ENCODE assay signal across 8 cellular contexts in genomic region chr7:151226875-151227782, GRCh38. TPM values are rescaled to one million over a fixed set of nuclear protein-coding genes. Genes with fewer than 3 reads are reported as not detected.
DNase-seq lines count a peak whose midpoint lies in the region; ATAC-seq and TF ChIP-seq lines count a peak whose summit lies in the region.

Gene ABCF2 (minus strand): TSS chr7:151227205. CDS start chr7:151226458, 747 bp downstream.

- peak within 1 kb of the TSS; percentile 48 to 60 for H3K27ac ChIP-seq in liver (ENCODE audit: low read depth in 1 of 2, low read length in 2 of 2)

- peaks cover 0 to 3% (median 1%) of the 10 kb centered on the region in 3 donors for H3K27me3 Mint-ChIP-seq in CD14-positive monocyte (ENCODE audit: low read depth in 3 of 3)

- ATAC-seq in GM19397 (IDR thresholded peaks at IDR 0.05; ENCODE audit: unreplicated experiment), result peak; percentile 98
- peak; percentile 98 for ATAC-seq in HG03571 (IDR thresholded peaks at IDR 0.05; ENCODE audit: unreplicated experiment)

- H3K4me1 Mint-ChIP-seq in CD14-positive monocyte, result peaks cover 34% of the 10 kb centered on the region

- no peaks in the 10 kb centered on the region for H3K27me3 ChIP-seq in liver (ENCODE audit: control insufficient read depth in 4 of 4, insufficient read depth in 4 of 4, low read length in 3 of 4)

- H3K4me1 ChIP-seq in liver (ENCODE audit: control insufficient read depth in 4 of 4, insufficient read depth in 4 of 4, low read length in 3 of 4), result peaks cover 0 to 34% (median 24%) of the 10 kb centered on the region in 4 donors

- no peaks in the 10 kb centered on the region for H3K9me3 ChIP-seq in liver (ENCODE audit: control insufficient read depth in 4 of 4, low read length in 3 of 4)

- TF ChIP-seq RAD21 in liver (IDR thresholded peaks at IDR 0.05), result peak in 1 of 2 donors; percentile 23

- peak within 1 kb of the TSS; percentile 81 to 95 (median 90) for H3K4me3 ChIP-seq in liver (ENCODE audit: low read depth in 1 of 3, low read length in 3 of 3)

- peak within 1 kb of the TSS; percentile 93 to 96 for H3K4me3 Mint-ChIP-seq in CD14-positive monocyte

- peak within 1 kb of the TSS; percentile 90 to 97 (median 93) for H3K27ac Mint-ChIP-seq in CD14-positive monocyte

- H3K36me3 ChIP-seq in liver (ENCODE audit: control insufficient read depth in 4 of 4, insufficient read depth in 3 of 4, low read depth in 1 of 4, low read length in 3 of 4), result peaks cover 7 to 27% (median 18%) of the 10 kb centered on the region in 4 donors

- TF ChIP-seq CTCF in CD14-positive monocyte (IDR thresholded peaks at IDR 0.05) (no peak), liver (IDR thresholded peaks at IDR 0.05; ENCODE audit: low read depth, low read length, missing input control) (no peak)

- H3K9ac ChIP-seq in liver (ENCODE audit: low read depth in 1 of 2, low read length in 2 of 2), result peak within 1 kb of the TSS; percentile 62 to 73

- no peaks in the 10 kb centered on the region for H3K9me3 Mint-ChIP-seq in CD14-positive monocyte

- H3K36me3 Mint-ChIP-seq in CD14-positive monocyte, result peaks cover 32 to 33% of the 10 kb centered on the region in 2 donors

- intact Hi-C loops in CD14-positive monocyte (cut with micrococcal nuclease), result loop anchor here (2.0 to 10.0 kb wide), 3 partner anchors 16 to 288 kb away; partner anchors contain the start of gene RHEB (in 1 of the 2)

- DNase-seq in CD14-positive monocyte (ENCODE audit: low spot score) (peak; percentile 99), NCI-H82 (lab: John Stamatoyannopoulos, UW) (peak; percentile 99), dermis microvascular lymphatic vessel endothelial cell (ENCODE audit: low read depth in 2 of 2) (peak; percentile 95 to 99)
- peak; percentile 99 for DNase-seq in activated CD4-positive, alpha-beta T cell treated with anti-CD3 and anti-CD28 coated beads, Interleukin-2, amount 50 U/mL, for 48 hours
- DNase-seq in stimulated activated CD4-positive, alpha-beta T cell treated with anti-CD3 and anti-CD28 coated beads, Interleukin-4, amount 100 ng/mL, for 24 hours, result peak; percentile 99

- WGBS in liver, result under 1% methylated on average over 68 of the region's 68 CpGs

TF ChIP-seq in liver, 16 proteins besides CTCF, POLR2A, EP300 and RAD21:
- TF ChIP-seq GABPA (IDR thresholded peaks at IDR 0.05 in 1 of 2, conservative IDR thresholded peaks at IDR 0.05 in 1 of 2), result peak in 1 of 2 donors; percentile 77
- peak in 1 of 2 donors; percentile 81 for TF ChIP-seq EGR1 (IDR thresholded peaks at IDR 0.05; ENCODE audit: low read depth in 2 of 2)
- TF ChIP-seq REST (IDR thresholded peaks at IDR 0.05), result peak; percentile 64
- TF ChIP-seq FOXA1 (IDR thresholded peaks at IDR 0.05), result no peak
- TF ChIP-seq MAX (IDR thresholded peaks at IDR 0.05), result peak; percentile 95
- TF ChIP-seq, protein P1, sequence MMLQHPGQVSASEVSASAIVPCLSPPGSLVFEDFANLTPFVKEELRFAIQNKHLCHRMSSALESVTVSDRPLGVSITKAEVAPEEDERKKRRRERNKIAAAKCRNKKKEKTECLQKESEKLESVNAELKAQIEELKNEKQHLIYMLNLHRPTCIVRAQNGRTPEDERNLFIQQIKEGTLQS (IDR thresholded peaks at IDR 0.05), result no peak
- peak; percentile 95 for TF ChIP-seq ZBTB33 (IDR thresholded peaks at IDR 0.05)
- TF ChIP-seq YY1 (IDR thresholded peaks at IDR 0.05), result peak; percentile 82
- TF ChIP-seq TAF1 (conservative IDR thresholded peaks at IDR 0.05), result peak; percentile 65
- TF ChIP-seq SP1 (IDR thresholded peaks at IDR 0.05), result peak; percentile 96
- peak; percentile 80 for TF ChIP-seq HNF4G (IDR thresholded peaks at IDR 0.05)
- no peak for TF ChIP-seq NR2F2 (IDR thresholded peaks at IDR 0.05)
- TF ChIP-seq RXRA (IDR thresholded peaks at IDR 0.05), result peak; percentile 53 to 79
- TF ChIP-seq HNF4A (conservative IDR thresholded peaks at IDR 0.05), result peak; percentile 85 to 92
- peak; percentile 36 to 85 for TF ChIP-seq JUND (IDR thresholded peaks at IDR 0.05)
- no peak for TF ChIP-seq FOXA2 (IDR thresholded peaks at IDR 0.05)

RNA-seq across cellular contexts. Expression of gene ABCF2, which starts in this region (rescaled TPM):
- 10 to 100 TPM; 18.0 to 22.0 TPM for polyA plus RNA-seq in CD14-positive monocyte
- total RNA-seq in dermis microvascular lymphatic vessel endothelial cell, result 44.5 and 48.0 TPM in 2 replicates
- total RNA-seq in liver, result 10 to 100 TPM; 11.2 to 15.6 TPM
- polyA plus RNA-seq in liver, result 1 to 10 TPM; 6.3 to 9.9 TPM

Comparison
In these comparisons a context has a peak if more than half of its experiments do, and no peak if none do; other contexts are left out.
1. Peak in every context shown above with its lines: DNase-seq, ATAC-seq, H3K4me3 ChIP-seq and H3K27ac ChIP-seq.